ENCODE assay signal across 1 cellular context in the genomic region with DNA sequence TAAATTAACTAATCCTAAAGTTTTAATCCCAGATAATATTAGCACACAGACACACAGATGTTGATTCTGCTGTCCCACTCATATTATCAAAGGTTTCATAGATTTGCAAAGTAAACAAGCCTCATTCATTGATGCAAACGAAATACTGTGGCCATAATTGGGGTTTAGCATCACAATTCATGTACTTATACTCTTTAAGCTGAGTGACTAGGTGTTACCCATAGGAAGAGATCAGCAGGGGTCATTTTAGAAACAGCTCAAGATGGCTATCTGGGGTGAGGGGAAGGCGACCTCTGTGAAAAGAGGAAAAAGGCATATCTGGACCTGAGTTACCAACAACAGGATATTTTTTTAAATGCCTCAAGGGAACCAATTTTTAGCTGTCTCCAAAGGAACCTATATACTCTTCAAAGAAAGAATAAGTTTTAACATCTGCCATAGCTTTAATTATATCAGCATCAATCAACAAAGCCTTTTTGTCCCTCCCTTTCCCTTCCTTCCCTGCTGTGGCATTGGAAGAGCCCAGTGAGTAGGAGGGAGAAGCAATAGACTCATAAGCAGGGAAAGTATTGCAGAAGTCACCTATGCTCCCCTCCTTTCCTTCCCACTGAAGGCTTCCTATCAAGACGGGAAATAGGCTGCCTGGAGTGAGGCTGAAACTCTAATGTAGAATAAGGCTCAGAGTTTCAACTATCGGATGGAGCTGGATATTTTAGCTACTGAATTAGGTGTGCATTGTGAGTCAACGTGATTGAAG.
TF ChIP-seq lines count a peak whose summit lies in the region.

No MANE protein-coding gene starts in this region.

TF ChIP-seq in HepG2, 621 proteins besides CTCF, POLR2A, EP300 and RAD21 (continued from another document):
- TF ChIP-seq, protein P1, sequence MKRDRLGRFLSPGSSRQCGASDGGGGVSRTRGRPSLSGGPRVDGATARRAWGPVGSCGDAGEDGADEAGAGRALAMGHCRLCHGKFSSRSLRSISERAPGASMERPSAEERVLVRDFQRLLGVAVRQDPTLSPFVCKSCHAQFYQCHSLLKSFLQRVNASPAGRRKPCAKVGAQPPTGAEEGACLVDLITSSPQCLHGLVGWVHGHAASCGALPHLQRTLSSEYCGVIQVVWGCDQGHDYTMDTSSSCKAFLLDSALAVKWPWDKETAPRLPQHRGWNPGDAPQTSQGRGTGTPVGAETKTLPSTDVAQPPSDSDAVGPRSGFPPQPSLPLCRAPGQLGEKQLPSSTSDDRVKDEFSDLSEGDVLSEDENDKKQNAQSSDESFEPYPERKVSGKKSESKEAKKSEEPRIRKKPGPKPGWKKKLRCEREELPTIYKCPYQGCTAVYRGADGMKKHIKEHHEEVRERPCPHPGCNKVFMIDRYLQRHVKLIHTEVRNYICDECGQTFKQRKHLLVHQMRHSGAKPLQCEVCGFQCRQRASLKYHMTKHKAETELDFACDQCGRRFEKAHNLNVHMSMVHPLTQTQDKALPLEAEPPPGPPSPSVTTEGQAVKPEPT (CRISPR knock-in tag; IDR thresholded peaks at IDR 0.05; ENCODE audit: low read depth), result no peak
TF ChIP-seq in HepG2: peak in this region for 0.
